In genomic region chr14:105209091-105209490, GRCh38 we compare ENCODE assay signal across 29 cellular contexts.
"Had no signal": no experiment of that assay in that cellular context is flagged by ENCODE, and none has a peak within 500 bp of the region (broad histone marks: within the 10 kb centered on the region; RNA-seq: fewer than 3 reads in every experiment).

No MANE protein-coding gene starts in this region.

- H3K27me3 Mint-ChIP-seq: naive thymus-derived CD4-positive, alpha-beta T cell had no signal

- H3K27me3 ChIP-seq: colonic mucosa, esophagus muscularis mucosa, gastroesophageal sphincter, heart right ventricle, left lung, neural progenitor cell, right atrium auricular region, testis, tibial artery, upper lobe of left lung had no signal

- H3K27ac Mint-ChIP-seq: dendritic cell treated with granulocyte-macrophage colony-stimulating factor and Interleukin-4, amounts not matched to agents 40 ng/mL and 50 ng/mL, for 4 days; naive thymus-derived CD4-positive, alpha-beta T cell; nephron; stimulated activated effector memory CD8-positive, alpha-beta T cell treated with anti-CD3 and anti-CD28 coated beads, Interleukin-12 subunit alpha, Interleukin-12 subunit beta, amount 100 ng/mL, for 72 hours had no signal

- H3K36me3 Mint-ChIP-seq: neural progenitor cell had no signal

- H3K27ac ChIP-seq: colonic mucosa, esophagus muscularis mucosa, foreskin keratinocyte, gastroesophageal sphincter, heart right ventricle, left lung, neural progenitor cell, prostate gland, right atrium auricular region, testis, tibial artery, upper lobe of left lung had no signal

- DNase-seq: colonic mucosa; effector CD8-positive, alpha-beta T cell; foreskin keratinocyte; hippocampal formation; left cardiac atrium; left lung; mesenchymal stem cell; midbrain; naive thymus-derived CD4-positive, alpha-beta T cell; nucleus accumbens; stimulated activated CD4-positive, alpha-beta T cell treated with anti-CD3 and anti-CD28 coated beads, Interleukin-12 subunit alpha, Interleukin-12 subunit beta, amount 100 ng/mL, for 4 hours; stimulated activated CD4-positive, alpha-beta T cell treated with anti-CD3 and anti-CD28 coated beads, Interleukin-1b, Interleukin-23, amount 100 ng/mL, for 48 hours; stimulated activated CD4-positive, alpha-beta T cell treated with anti-CD3 and anti-CD28 coated beads, Interleukin-4, amount 100 ng/mL, for 1 hour; stimulated activated naive CD8-positive, alpha-beta T cell treated with anti-CD3 and anti-CD28 coated beads, Interleukin-15, Interleukin-2, amounts not matched to agents 100 U/mL and 50 U/mL, for 24 hours; substantia nigra; testis; tibial artery had no signal

- ATAC-seq: foreskin keratinocyte; gastroesophageal sphincter; heart right ventricle; left cardiac atrium; left lung; naive thymus-derived CD4-positive, alpha-beta T cell; sciatic nerve; stimulated activated effector memory CD8-positive, alpha-beta T cell treated with anti-CD3 and anti-CD28 coated beads, Interleukin-12 subunit alpha, Interleukin-12 subunit beta, amount 100 ng/mL, for 72 hours; stimulated activated naive CD8-positive, alpha-beta T cell treated with anti-CD3 and anti-CD28 coated beads, Interleukin-15, Interleukin-2, amounts not matched to agents 100 U/mL and 50 U/mL, for 24 hours had no signal

- H3K4me3 ChIP-seq: colonic mucosa, esophagus muscularis mucosa, gastroesophageal sphincter, heart right ventricle, left lung, neural progenitor cell, prostate gland, right atrium auricular region, smooth muscle cell, testis, tibial artery, upper lobe of left lung had no signal

- H3K4me1 ChIP-seq: foreskin keratinocyte, neural progenitor cell, prostate gland had no signal

- H3K4me3 Mint-ChIP-seq: dendritic cell treated with granulocyte-macrophage colony-stimulating factor and Interleukin-4, amounts not matched to agents 40 ng/mL and 50 ng/mL, for 4 days; naive thymus-derived CD4-positive, alpha-beta T cell; nephron; neural progenitor cell; stimulated activated effector memory CD8-positive, alpha-beta T cell treated with anti-CD3 and anti-CD28 coated beads, Interleukin-12 subunit alpha, Interleukin-12 subunit beta, amount 100 ng/mL, for 72 hours had no signal

- H3K36me3 ChIP-seq: colonic mucosa, neural progenitor cell, prostate gland had no signal

- H3K9me3 ChIP-seq: colonic mucosa, esophagus muscularis mucosa, gastroesophageal sphincter, heart right ventricle, left lung, prostate gland, right atrium auricular region, testis, tibial artery, upper lobe of left lung had no signal

- H3K9me3 Mint-ChIP-seq: dendritic cell treated with granulocyte-macrophage colony-stimulating factor and Interleukin-4, amounts not matched to agents 40 ng/mL and 50 ng/mL, for 4 days; naive thymus-derived CD4-positive, alpha-beta T cell; nephron; neural progenitor cell; stimulated activated effector memory CD8-positive, alpha-beta T cell treated with anti-CD3 and anti-CD28 coated beads, Interleukin-12 subunit alpha, Interleukin-12 subunit beta, amount 100 ng/mL, for 72 hours had no signal
